1 cellular context compared by ENCODE assay signal in the genomic region with DNA sequence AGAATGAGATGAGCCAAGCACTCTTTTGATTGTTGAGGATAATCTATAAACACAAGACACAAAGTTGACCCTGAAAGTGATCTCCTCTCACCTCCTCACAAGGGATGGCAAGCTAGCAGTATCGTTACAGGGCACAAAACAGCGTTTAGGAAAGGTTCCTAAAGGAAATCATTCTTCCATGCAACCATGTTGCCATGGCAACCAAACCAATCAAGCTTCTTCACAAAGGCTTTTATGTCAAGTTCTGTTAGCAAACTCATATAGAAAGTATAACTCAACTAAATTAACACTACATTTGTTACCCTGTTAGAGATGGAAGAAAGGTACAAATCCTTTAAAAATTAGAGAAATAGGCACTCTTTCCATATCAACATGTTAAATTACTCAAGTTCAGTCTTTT.
TF ChIP-seq lines count a peak whose summit lies in the region.

No MANE protein-coding gene starts in this region.

TF ChIP-seq in SK-N-SH treated with all-trans-retinoic acid at 6 μM for 48 hours, 23 proteins besides CTCF, POLR2A, EP300 and RAD21 (continued from another document):
- no peak for TF ChIP-seq PATZ1 (CRISPR knock-in tag; IDR thresholded peaks at IDR 0.05; ENCODE audit: borderline replicate concordance)
- no peak for TF ChIP-seq SNAI2 (CRISPR knock-in tag; IDR thresholded peaks at IDR 0.05)
- no peak for TF ChIP-seq CSDC2 (CRISPR knock-in tag; IDR thresholded peaks at IDR 0.05)
- TF ChIP-seq RARB (CRISPR knock-in tag; IDR thresholded peaks at IDR 0.05): no peak
- TF ChIP-seq GLIS3 (CRISPR knock-in tag; IDR thresholded peaks at IDR 0.05): no peak
TF ChIP-seq in SK-N-SH treated with all-trans-retinoic acid at 6 μM for 48 hours: peak in this region for 0.
